In the genomic region with DNA sequence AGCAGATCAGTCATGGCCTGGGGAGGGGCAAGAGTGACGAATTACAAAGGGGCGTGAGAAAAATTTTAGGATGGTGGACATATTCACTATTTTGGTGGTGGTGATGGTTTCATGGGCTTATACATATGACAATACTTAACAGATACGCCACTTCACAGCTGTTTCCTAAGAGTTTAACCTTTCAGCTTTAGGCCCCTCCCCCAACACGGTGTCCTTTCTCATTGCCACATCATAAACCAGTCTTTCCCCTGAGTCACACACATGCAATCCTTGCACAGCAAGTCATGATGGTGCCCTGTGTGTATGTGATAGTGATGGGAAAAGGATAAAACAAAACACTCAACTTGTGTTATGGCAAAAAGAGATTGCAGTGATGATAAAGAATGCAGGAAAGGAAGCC, we compare ENCODE assay signal across 8 cellular contexts. TPM values are rescaled to one million over a fixed set of nuclear protein-coding genes. Genes with fewer than 3 reads are reported as not detected.
DNase-seq lines count a peak whose midpoint lies in the region; ATAC-seq and TF ChIP-seq lines count a peak whose summit lies in the region.

No MANE protein-coding gene starts in this region.

- H2AFZ ChIP-seq in parathyroid adenoma = peak overlapping the region; percentile 10

- H3K27ac Mint-ChIP-seq in T-cell = no peak overlapping the region

- H3K79me2 ChIP-seq in parathyroid adenoma = no peaks in the 10 kb centered on the region

- CTCF ChIA-PET in T-cell (lab: Charles Lee) = no interaction called here

- peaks cover 19% of the 10 kb centered on the region for H3K4me1 ChIP-seq in parathyroid adenoma

- H3K9me3 Mint-ChIP-seq in T-cell = peaks cover 8 to 12% (median 9%) of the 10 kb centered on the region in 3 donors

- no peak overlapping the region for H3K4me3 Mint-ChIP-seq in T-cell

- no peak overlapping the region for H3K9ac ChIP-seq in parathyroid adenoma

- H3K27ac ChIP-seq in parathyroid adenoma = peak overlapping the region; percentile 7

- POLR2A ChIA-PET in T-cell (lab: Charles Lee) = no interaction called here

- H3K4me2 ChIP-seq in parathyroid adenoma (ENCODE audit: low read length) = no peak overlapping the region

- H3K4me3 ChIP-seq in NB4 (ENCODE audit: low read depth, low read length) = no peak overlapping the region
- no peak overlapping the region for H3K4me3 ChIP-seq in parathyroid adenoma (ENCODE audit: low read depth, low read length)

- H3K27me3 Mint-ChIP-seq in T-cell = no peaks in the 10 kb centered on the region

- TF ChIP-seq CTCF in NB4 (IDR thresholded peaks at IDR 0.05; ENCODE audit: low read depth, low read length) (no peak), parathyroid adenoma (IDR thresholded peaks at IDR 0.05) (no peak), GM13977 (IDR thresholded peaks at IDR 0.05; ENCODE audit: extremely low read depth, insufficient read depth, missing control alignments) (no peak)

- DNase-seq in GM03348 (ENCODE audit: low spot score) (peak; percentile 57), NB4 (ENCODE audit: low read depth) (peak; percentile 77), dermis microvascular lymphatic vessel endothelial cell (ENCODE audit: low read depth in 2 of 2) (peak; percentile 71), GM13977 (ENCODE audit: low spot score) (no peak), T-cell (no peak)

- H3K36me3 Mint-ChIP-seq in T-cell = peaks cover 6% of the 10 kb centered on the region

- no peaks in the 10 kb centered on the region for H3K27me3 ChIP-seq in parathyroid adenoma (ENCODE audit: control insufficient read depth, insufficient read depth, low read length)

- in situ Hi-C loops in GM13977 (cut with MboI; ENCODE audit: low pct_unique_long_range_greater_than_20kb, low sequenced_read_pairs, unreplicated experiment) = no loop called here

- peaks cover 3% of the 10 kb centered on the region for H3K9me3 ChIP-seq in parathyroid adenoma (ENCODE audit: control insufficient read depth, low read length)

- H3K4me1 Mint-ChIP-seq in T-cell = no peaks in the 10 kb centered on the region

- no peaks in the 10 kb centered on the region for H3K36me3 ChIP-seq in parathyroid adenoma (ENCODE audit: control insufficient read depth, insufficient read depth, low read length)

- ATAC-seq in T-cell (replicated peaks in 1 of 4) (no peak), HG03135 (IDR thresholded peaks at IDR 0.05; ENCODE audit: unreplicated experiment) (no peak), GM21447 (IDR thresholded peaks at IDR 0.05; ENCODE audit: unreplicated experiment) (no peak)

- TF ChIP-seq POLR2A in NB4 (IDR thresholded peaks at IDR 0.05; ENCODE audit: extremely low read depth, insufficient read length) = no peak

RNA-seq across cellular contexts. Expression of a gene that starts 47.6 kb away (rescaled TPM):
- total RNA-seq in dermis microvascular lymphatic vessel endothelial cell (7.2 and 46.9 TPM in 2 replicates), T-cell (1 to 10 TPM in 4 of 5 donors, under 1 TPM in 1; 0.43 to 4.5 (median 1.7) TPM)

Comparison
In these comparisons a context has a peak if more than half of its experiments do, and no peak if none do; other contexts are left out.
1. DNase-seq: peak in GM03348 (single experiment), NB4 (single experiment) and dermis microvascular lymphatic vessel endothelial cell (2 of 2); none in GM13977 (single experiment) and T-cell (0 of 34).